ENCODE assay signal across 22 cellular contexts in the genomic region with DNA sequence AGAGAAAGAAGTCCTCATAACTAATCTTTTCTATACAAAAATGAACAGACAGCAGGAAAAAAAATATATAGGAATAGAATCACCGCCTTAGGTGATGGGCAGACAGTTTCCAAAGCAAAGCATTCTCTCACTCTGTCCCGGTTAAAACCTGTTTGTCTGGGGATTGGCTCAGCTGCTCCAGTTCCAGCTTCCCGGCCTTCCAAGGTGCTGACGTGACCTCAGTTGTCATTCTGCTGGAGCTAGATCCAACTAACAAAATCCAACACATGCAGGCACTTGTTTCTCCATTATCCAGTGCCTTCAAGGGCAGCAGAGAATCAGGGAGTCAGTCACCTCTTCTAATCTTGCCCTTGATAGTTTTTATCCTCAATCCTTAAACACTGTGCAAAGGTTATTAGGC. TPM values are rescaled to one million over a fixed set of nuclear protein-coding genes. Genes with fewer than 3 reads are reported as not detected.
DNase-seq lines count a peak whose midpoint lies in the region; ATAC-seq and TF ChIP-seq lines count a peak whose summit lies in the region.
"Had no signal": no experiment of that assay in that cellular context is flagged by ENCODE, and none has a peak within 500 bp of the region (broad histone marks: within the 10 kb centered on the region; RNA-seq: fewer than 3 reads in every experiment).

No MANE protein-coding gene starts in this region.

- H3K9me3 Mint-ChIP-seq in effector memory CD8-positive, alpha-beta T cell: no peaks in the 10 kb centered on the region
- H3K9me3 Mint-ChIP-seq: activated CD4-positive, alpha-beta memory T cell treated with anti-CD3 and anti-CD28 coated beads for 36 hours; stimulated activated naive CD8-positive, alpha-beta T cell treated with anti-CD3 and anti-CD28 coated beads, Interleukin-15, amount 100 ng/mL, for 72 hours had no signal

- no peak overlapping the region for H4K12ac ChIP-seq in trophoblast cell (ENCODE audit: low read depth, low read length)

- H3K4me1 ChIP-seq in right atrium auricular region: peaks cover 0 to 12% of the 10 kb centered on the region in 2 donors
- H3K4me1 ChIP-seq in trophoblast cell (ENCODE audit: control insufficient read depth in 1 of 2, insufficient read depth in 2 of 2, low read length in 2 of 2): no peaks in the 10 kb centered on the region
- H3K4me1 ChIP-seq: SJSA1 had no signal

- H3K4me3 ChIP-seq in right atrium auricular region: no peak overlapping the region
- H3K4me3 ChIP-seq in trophoblast cell (ENCODE audit: low read depth, low read length): no peak overlapping the region
- H3K4me3 ChIP-seq: dorsolateral prefrontal cortex, SJSA1, thyroid gland had no signal

- H2BK120ac ChIP-seq in trophoblast cell (ENCODE audit: insufficient read depth, low read length, poor library complexity): no peak overlapping the region

- H2BK12ac ChIP-seq in trophoblast cell (ENCODE audit: low read length): no peak overlapping the region

- H3K36me3 ChIP-seq in right atrium auricular region: no peaks in the 10 kb centered on the region
- no peaks in the 10 kb centered on the region for H3K36me3 ChIP-seq in trophoblast cell (ENCODE audit: control insufficient read depth in 1 of 2, insufficient read depth in 2 of 2, low read length in 2 of 2)
- H3K36me3 ChIP-seq: SJSA1, thyroid gland had no signal

- H3K4me2 ChIP-seq in trophoblast cell (ENCODE audit: low read length): no peak overlapping the region

- CTCF ChIA-PET in HEK293T (lab: Yijun Ruan, JAX): no interaction called here

- no peaks in the 10 kb centered on the region for H3K79me2 ChIP-seq in trophoblast cell (ENCODE audit: control insufficient read depth, insufficient read depth, low read length, poor library complexity)

- no peaks in the 10 kb centered on the region for H3K79me1 ChIP-seq in trophoblast cell (ENCODE audit: low read length)

- no peak overlapping the region for H4K91ac ChIP-seq in trophoblast cell (ENCODE audit: low read depth, low read length)

- H2BK5ac ChIP-seq in trophoblast cell (ENCODE audit: low read depth, low read length, poor library complexity): no peak overlapping the region

- H3K9ac ChIP-seq in trophoblast cell (ENCODE audit: low read length): no peak overlapping the region

- no peaks in the 10 kb centered on the region for H3K27me3 Mint-ChIP-seq in effector memory CD8-positive, alpha-beta T cell
- H3K27me3 Mint-ChIP-seq: activated CD4-positive, alpha-beta memory T cell treated with anti-CD3 and anti-CD28 coated beads for 36 hours; stimulated activated naive CD8-positive, alpha-beta T cell treated with anti-CD3 and anti-CD28 coated beads, Interleukin-15, amount 100 ng/mL, for 72 hours had no signal

- no peak for ATAC-seq in effector memory CD8-positive, alpha-beta T cell (replicated peaks)
- ATAC-seq: stimulated activated naive CD8-positive, alpha-beta T cell treated with anti-CD3 and anti-CD28 coated beads, Interleukin-15, amount 100 ng/mL, for 72 hours had no signal

- WGBS in trophoblast cell (ENCODE audit: extremely low coverage, insufficient coverage, insufficient read length): no CpG with 5 or more reads among the region's 4 CpGs

- peaks cover 20 to 25% of the 10 kb centered on the region in 2 donors for H3K4me1 Mint-ChIP-seq in effector memory CD8-positive, alpha-beta T cell (ENCODE audit: low read depth in 2 of 2)

- H3K9me3 ChIP-seq in right atrium auricular region: no peaks in the 10 kb centered on the region
- H3K9me3 ChIP-seq in trophoblast cell (ENCODE audit: insufficient read depth, low read depth, low read length): no peaks in the 10 kb centered on the region
- H3K9me3 ChIP-seq: SJSA1, thyroid gland had no signal

- peak overlapping the region; percentile 55 to 85 for H3K27ac Mint-ChIP-seq in effector memory CD8-positive, alpha-beta T cell
- H3K27ac Mint-ChIP-seq: activated CD4-positive, alpha-beta memory T cell treated with anti-CD3 and anti-CD28 coated beads for 36 hours; stimulated activated naive CD8-positive, alpha-beta T cell treated with anti-CD3 and anti-CD28 coated beads, Interleukin-15, amount 100 ng/mL, for 72 hours had no signal

- no peak overlapping the region for H3K14ac ChIP-seq in trophoblast cell (ENCODE audit: low read length)

- DNase-seq in NCI-H2227 (lab: John Stamatoyannopoulos, UW; ENCODE audit: unreplicated experiment) (peak; percentile 18), NCI-H2227 treated with DMSO at 0.1 percent for 48 hours (lab: John Stamatoyannopoulos, UW) (no peak), right atrium auricular region (ENCODE audit: low spot score) (no peak), trophoblast cell (peak; percentile 66 to 78), HEK293T (ENCODE audit: extremely low spot score) (no peak), SW 1271 (lab: John Stamatoyannopoulos, UW) (no peak), ecto neural progenitor cell (ENCODE audit: low spot score) (no peak)
- DNase-seq in effector memory CD8-positive, alpha-beta T cell: no peak
- DNase-seq: activated CD4-positive, alpha-beta memory T cell treated with anti-CD3 and anti-CD28 coated beads for 36 hours; activated CD4-positive, CD25-positive, alpha-beta regulatory T cell treated with anti-CD3 and anti-CD28 coated beads, Interleukin-2, amount 50 U/mL, for 72 hours; activated effector memory CD4-positive, alpha-beta T cell treated with Interleukin-2 at 50 U/mL for 16 hours; aorta; dorsolateral prefrontal cortex; NCI-H1092; NCI-H187 treated with DMSO at 0.1 percent for 48 hours; NCI-H69; stimulated activated naive CD8-positive, alpha-beta T cell treated with anti-CD3 and anti-CD28 coated beads, Interleukin-15, amount 100 ng/mL, for 72 hours; T-helper 1 cell had no signal

- H3K23ac ChIP-seq in trophoblast cell (ENCODE audit: low read length): no peak overlapping the region

- H3K18ac ChIP-seq in trophoblast cell (ENCODE audit: low read length): no peak overlapping the region

- H3K27me3 ChIP-seq in right atrium auricular region (no peaks in the 10 kb centered on the region), trophoblast cell (ENCODE audit: insufficient read depth, low read length) (no peaks in the 10 kb centered on the region)
- H3K27me3 ChIP-seq: dorsolateral prefrontal cortex, SJSA1, thyroid gland had no signal

- H3K4ac ChIP-seq in trophoblast cell (ENCODE audit: low read depth, low read length): no peak overlapping the region

- no peak overlapping the region for H4K8ac ChIP-seq in trophoblast cell (ENCODE audit: low read depth, low read length)

- POLR2A ChIA-PET in HEK293T (lab: Yijun Ruan, JAX): no interaction called here

- peaks cover 3% of the 10 kb centered on the region for H3K36me3 Mint-ChIP-seq in effector memory CD8-positive, alpha-beta T cell (ENCODE audit: insufficient read depth)
- H3K36me3 Mint-ChIP-seq: activated CD4-positive, alpha-beta memory T cell treated with anti-CD3 and anti-CD28 coated beads for 36 hours; activated naive CD8-positive, alpha-beta T cell had no signal

- no peak overlapping the region for H2AK5ac ChIP-seq in trophoblast cell (ENCODE audit: low read length)

- no peak overlapping the region for H2AFZ ChIP-seq in trophoblast cell (ENCODE audit: insufficient read depth, low read length, poor library complexity)

- H3K27ac ChIP-seq in right atrium auricular region: peak overlapping the region; percentile 4 to 70
- H3K27ac ChIP-seq in trophoblast cell (ENCODE audit: low read depth, low read length): no peak overlapping the region
- H3K27ac ChIP-seq: 22Rv1, dorsolateral prefrontal cortex, SJSA1, thyroid gland had no signal

- no peak for TF ChIP-seq CTCF in right atrium auricular region (IDR thresholded peaks at IDR 0.05)

- H3K4me3 Mint-ChIP-seq in effector memory CD8-positive, alpha-beta T cell: peak overlapping the region; percentile 62 to 74
- H3K4me3 Mint-ChIP-seq: activated CD4-positive, alpha-beta memory T cell treated with anti-CD3 and anti-CD28 coated beads for 36 hours; activated naive CD8-positive, alpha-beta T cell had no signal

TF ChIP-seq in HEK293T, 16 proteins besides CTCF, POLR2A, EP300 and RAD21:
- TF ChIP-seq LEF1 (IDR thresholded peaks at IDR 0.05; ENCODE audit: borderline replicate concordance) (no peak), SP1 (IDR thresholded peaks at IDR 0.05) (no peak), L3MBTL2 (conservative IDR thresholded peaks at IDR 0.05) (no peak), TARDBP (IDR thresholded peaks at IDR 0.05) (no peak), FOXM1 (IDR thresholded peaks at IDR 0.05; ENCODE audit: borderline replicate concordance) (no peak), HDGF (IDR thresholded peaks at IDR 0.05; ENCODE audit: borderline replicate concordance) (no peak), FOXK2 (IDR thresholded peaks at IDR 0.05) (no peak), BHLHE40 (IDR thresholded peaks at IDR 0.05; ENCODE audit: borderline replicate concordance) (no peak), SUZ12 (IDR thresholded peaks at IDR 0.05) (no peak)
- TF ChIP-seq, protein P1, sequence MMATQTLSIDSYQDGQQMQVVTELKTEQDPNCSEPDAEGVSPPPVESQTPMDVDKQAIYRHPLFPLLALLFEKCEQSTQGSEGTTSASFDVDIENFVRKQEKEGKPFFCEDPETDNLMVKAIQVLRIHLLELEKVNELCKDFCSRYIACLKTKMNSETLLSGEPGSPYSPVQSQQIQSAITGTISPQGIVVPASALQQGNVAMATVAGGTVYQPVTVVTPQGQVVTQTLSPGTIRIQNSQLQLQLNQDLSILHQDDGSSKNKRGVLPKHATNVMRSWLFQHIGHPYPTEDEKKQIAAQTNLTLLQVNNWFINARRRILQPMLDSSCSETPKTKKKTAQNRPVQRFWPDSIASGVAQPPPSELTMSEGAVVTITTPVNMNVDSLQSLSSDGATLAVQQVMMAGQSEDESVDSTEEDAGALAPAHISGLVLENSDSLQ (IDR thresholded peaks at IDR 0.05): no peak

RNA-seq across cellular contexts. Expression of a gene that starts 52.8 kb away (rescaled TPM):
- 1 to 10 TPM; 6.0 to 6.5 TPM for total RNA-seq in right atrium auricular region
- polyA plus RNA-seq in trophoblast cell (2013): 2.0 and 2.6 TPM in 2 replicates

Comparison
In these comparisons a context has a peak if more than half of its experiments do, and no peak if none do; other contexts are left out.
1. DNase-seq: peak in NCI-H2227 (single experiment) and trophoblast cell (2 of 2); none in NCI-H2227 treated with DMSO at 0.1 percent for 48 hours (single experiment), effector memory CD8-positive, alpha-beta T cell (0 of 3), right atrium auricular region (single experiment), HEK293T (single experiment), SW 1271 (0 of 2) and ecto neural progenitor cell (single experiment).